8 cellular contexts compared by ENCODE assay signal in the genomic region with DNA sequence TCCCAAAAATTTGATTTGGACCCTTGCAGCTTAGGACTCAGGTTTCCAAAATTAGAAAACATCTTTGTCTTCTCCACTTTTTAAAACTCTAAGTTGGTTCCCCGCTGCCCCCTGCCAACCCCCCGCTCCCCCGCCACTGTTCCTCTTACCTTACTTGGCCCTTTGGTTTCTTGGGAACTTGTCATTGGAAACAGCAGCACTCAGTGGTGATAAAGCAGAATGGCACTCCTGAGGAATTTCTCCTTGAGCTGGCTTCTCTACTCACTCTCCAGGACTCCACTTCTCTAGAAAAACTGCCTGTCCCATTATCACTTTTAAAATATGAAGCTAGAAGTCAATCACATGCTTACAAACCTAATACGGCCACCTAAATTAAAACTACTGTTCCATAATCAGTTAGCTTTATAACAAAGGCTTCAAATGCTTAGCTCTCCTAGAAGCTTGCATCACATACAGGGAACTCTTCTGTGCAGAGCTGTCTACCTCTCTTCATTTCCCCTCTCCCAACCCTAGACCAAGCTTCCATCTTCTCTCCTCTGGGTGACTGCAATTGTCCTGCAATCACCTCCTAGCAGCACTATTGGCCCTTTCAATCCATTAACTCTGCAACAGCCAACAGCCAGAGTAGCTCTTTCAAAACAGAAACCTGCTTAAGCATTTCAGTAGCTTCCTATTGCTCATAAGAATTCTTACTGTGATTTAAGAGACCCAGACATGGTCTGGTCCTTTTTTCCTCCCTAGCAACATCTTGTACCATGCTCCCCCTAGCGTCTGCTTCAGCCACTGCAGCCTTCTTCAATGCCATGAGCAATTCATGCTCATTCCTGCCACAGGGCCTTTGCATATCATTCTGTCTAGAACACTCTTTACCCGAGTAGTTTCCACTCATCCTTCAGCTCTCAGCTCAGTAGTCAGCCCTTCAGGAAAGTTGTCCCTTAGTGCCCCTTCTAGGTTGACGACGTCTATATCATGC. TPM values are rescaled to one million over a fixed set of nuclear protein-coding genes. Genes with fewer than 3 reads are reported as not detected.
DNase-seq lines count a peak whose midpoint lies in the region; ATAC-seq and TF ChIP-seq lines count a peak whose summit lies in the region.

No MANE protein-coding gene starts in this region.

- no peaks in the 10 kb centered on the region for H3K9me3 Mint-ChIP-seq in activated naive CD4-positive, alpha-beta T cell treated with anti-CD3 and anti-CD28 coated beads, Interleukin-2, amount 10 ng/mL, durations not matched to agents 7 days and 5 days

- no peaks in the 10 kb centered on the region for H4K20me1 ChIP-seq in DND-41 (ENCODE audit: insufficient read depth, low read length)

- H3K9ac ChIP-seq in DND-41 (ENCODE audit: low read depth, low read length) (no peak overlapping the region), HUES48 (ENCODE audit: low read depth, low read length) (no peak overlapping the region)

- no peak overlapping the region for H3K4me2 ChIP-seq in DND-41 (ENCODE audit: insufficient read depth, low read length)

- H3K27me3 ChIP-seq in DND-41 (ENCODE audit: insufficient read depth, low read length, poor library complexity) (no peaks in the 10 kb centered on the region), HUES48 (ENCODE audit: control insufficient read depth, insufficient read depth, low read length) (no peaks in the 10 kb centered on the region), vagina (no peaks in the 10 kb centered on the region)

- no peaks in the 10 kb centered on the region for H3K9me3 ChIP-seq in DND-41 (ENCODE audit: insufficient read depth, low read length, severe bottlenecking)
- no peaks in the 10 kb centered on the region for H3K9me3 ChIP-seq in HUES48 (ENCODE audit: control insufficient read depth, insufficient read depth, low read length)
- H3K9me3 ChIP-seq in vagina: no peaks in the 10 kb centered on the region

- H3K4me3 Mint-ChIP-seq in activated naive CD4-positive, alpha-beta T cell treated with anti-CD3 and anti-CD28 coated beads, Interleukin-2, amount 10 ng/mL, durations not matched to agents 7 days and 5 days: no peak overlapping the region

- TF ChIP-seq CTCF in DND-41 (IDR thresholded peaks at IDR 0.05; ENCODE audit: borderline replicate concordance, extremely low read depth, low read length, poor library complexity, severe bottlenecking): peak; percentile 90
- TF ChIP-seq CTCF in vagina (IDR thresholded peaks at IDR 0.05): peak; percentile 34 to 62 (median 61)

- H3K36me3 ChIP-seq in DND-41 (ENCODE audit: insufficient read depth, low read length): no peaks in the 10 kb centered on the region
- H3K36me3 ChIP-seq in HUES48 (ENCODE audit: control insufficient read depth, insufficient read depth, low read length): no peaks in the 10 kb centered on the region
- no peaks in the 10 kb centered on the region for H3K36me3 ChIP-seq in vagina

- H3K27ac Mint-ChIP-seq in activated naive CD4-positive, alpha-beta T cell treated with anti-CD3 and anti-CD28 coated beads, Interleukin-2, amount 10 ng/mL, durations not matched to agents 7 days and 5 days: no peak overlapping the region

- ATAC-seq in DND-41 (ENCODE audit: insufficient read depth, low read depth) (peak; percentile 84), GM21447 (IDR thresholded peaks at IDR 0.05; ENCODE audit: unreplicated experiment) (peak; percentile 85), Right ventricle myocardium inferior (peak; percentile 52)

- CTCF ChIA-PET in activated naive CD4-positive, alpha-beta T cell treated with anti-CD3 and anti-CD28 coated beads, Interleukin-2, amount 10 ng/mL, durations not matched to agents 7 days and 5 days (lab: Charles Lee): interaction anchor here (0.6 to 4.4 kb wide), 35 partner anchors 9 to 1484 kb away, joined by 3 to 57 read pairs (median 4); a partner anchor contains a TSS

- H3K4me1 ChIP-seq in DND-41 (ENCODE audit: insufficient read depth, low read length): no peaks in the 10 kb centered on the region
- H3K4me1 ChIP-seq in HUES48 (ENCODE audit: control insufficient read depth, insufficient read depth, low read length): peaks cover 22% of the 10 kb centered on the region
- no peaks in the 10 kb centered on the region for H3K4me1 ChIP-seq in vagina

- intact Hi-C loops in Right ventricle myocardium inferior (cut with DNase I): no loop called here
- intact Hi-C loops in posterior vena cava (cut with DNase I): no loop called here
- intact Hi-C loops in vagina (cut with DNase I): loop anchor here (10.0 kb wide), 1 partner anchor 296 kb away; no protein-coding TSS in a partner anchor

- H3K4me1 Mint-ChIP-seq in activated naive CD4-positive, alpha-beta T cell treated with anti-CD3 and anti-CD28 coated beads, Interleukin-2, amount 10 ng/mL, durations not matched to agents 7 days and 5 days: no peaks in the 10 kb centered on the region

- H3K27ac ChIP-seq in DND-41 (ENCODE audit: low read length) (no peak overlapping the region), HUES48 (ENCODE audit: low read depth, low read length) (peak overlapping the region; percentile 32), vagina (no peak overlapping the region)

- H3K27me3 Mint-ChIP-seq in activated naive CD4-positive, alpha-beta T cell treated with anti-CD3 and anti-CD28 coated beads, Interleukin-2, amount 10 ng/mL, durations not matched to agents 7 days and 5 days: peaks cover 8% of the 10 kb centered on the region

- H3K4me3 ChIP-seq in DND-41 (ENCODE audit: low read depth in 1 of 2, low read length in 2 of 2) (no peak overlapping the region), HUES48 (ENCODE audit: low read depth, low read length) (no peak overlapping the region), vagina (no peak overlapping the region)

- no peaks in the 10 kb centered on the region for H3K36me3 Mint-ChIP-seq in activated naive CD4-positive, alpha-beta T cell treated with anti-CD3 and anti-CD28 coated beads, Interleukin-2, amount 10 ng/mL, durations not matched to agents 7 days and 5 days

- in situ Hi-C loops in SK-MEL-5 (cut with HindIII; ENCODE audit: low pct_unique_long_range_greater_than_20kb, low sequenced_read_pairs): no loop called here

- H3K79me2 ChIP-seq in DND-41 (ENCODE audit: insufficient read depth, low read length): no peaks in the 10 kb centered on the region

- no peak for TF ChIP-seq POLR2A in vagina (IDR thresholded peaks at IDR 0.05)

- no peak overlapping the region for H2AFZ ChIP-seq in DND-41 (ENCODE audit: low read depth, low read length)

- DNase-seq in DND-41: peak; percentile 74
- peak; percentile 72 for DNase-seq in SK-MEL-5 (ENCODE audit: low read depth, low spot score)
- DNase-seq in activated naive CD4-positive, alpha-beta T cell treated with anti-CD3 and anti-CD28 coated beads, Interleukin-2, amount 10 ng/mL, durations not matched to agents 7 days and 5 days: peak; percentile 82
- peak; percentile 75 for DNase-seq in Right ventricle myocardium inferior (ENCODE audit: missing footprints)
- DNase-seq in posterior vena cava (ENCODE audit: low spot score): peak; percentile 91
- no peak for DNase-seq in vagina (ENCODE audit: extremely low spot score in 2 of 2)

RNA-seq across cellular contexts. Expression of a gene that starts 15.2 kb away (rescaled TPM):
- 3.2 and 4.4 TPM in 2 replicates for total RNA-seq in SK-MEL-5 (2014; rRNA removed; shearing (Covaris generic))
- polyA plus RNA-seq in SK-MEL-5 (2015; cell fraction: cytosol; rRNA removed): 4.5 and 5.8 TPM in 2 replicates
- polyA plus RNA-seq in SK-MEL-5 (2015; cell fraction: nucleus; rRNA removed): 3.6 and 3.7 TPM in 2 replicates
- total RNA-seq in Right ventricle myocardium inferior (13.6 TPM), posterior vena cava (1 to 10 TPM; 8.9 to 9.8 TPM), vagina (21.4 TPM)

Comparison
In these comparisons a context has a peak if more than half of its experiments do, and no peak if none do; other contexts are left out.
1. DNase-seq: peak in DND-41 (single experiment), SK-MEL-5 (single experiment), activated naive CD4-positive, alpha-beta T cell treated with anti-CD3 and anti-CD28 coated beads, Interleukin-2, amount 10 ng/mL, durations not matched to agents 7 days and 5 days (single experiment), Right ventricle myocardium inferior (single experiment) and posterior vena cava (single experiment); none in vagina (0 of 2).
2. Peak in every context shown above with its lines, with median percentiles within 50 percentile points of each other: ATAC-seq.